ENCODE assay signal across 9 cellular contexts in the genomic region with DNA sequence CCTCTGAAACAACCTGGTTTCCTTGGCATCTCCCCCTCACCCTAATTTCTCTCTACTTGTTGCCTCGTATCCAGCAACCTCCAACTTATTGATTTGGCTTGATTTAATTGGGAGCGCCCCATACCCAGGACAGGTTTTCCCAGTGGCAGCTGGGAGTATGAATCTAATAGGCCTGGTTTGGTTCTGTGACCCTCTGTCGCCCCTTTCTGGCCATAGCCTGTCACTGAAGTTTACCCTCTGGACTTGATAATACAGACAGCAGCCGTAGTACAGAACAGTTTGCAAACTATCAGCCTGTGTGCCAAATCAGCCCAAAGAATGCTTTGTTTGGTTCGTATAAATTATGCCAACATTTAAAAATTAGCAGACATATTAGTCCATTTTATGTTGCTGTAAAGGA.
DNase-seq lines count a peak whose midpoint lies in the region; ATAC-seq, FAIRE-seq and TF ChIP-seq lines count a peak whose summit lies in the region.
"Had no signal": no experiment of that assay in that cellular context is flagged by ENCODE, and none has a peak within 500 bp of the region (broad histone marks: within the 10 kb centered on the region; RNA-seq: fewer than 3 reads in every experiment).

No MANE protein-coding gene starts in this region.

- H3K4me2 ChIP-seq in KMS-11 = no peak overlapping the region

- H3K27ac Mint-ChIP-seq in T-helper 17 cell = no peak overlapping the region

- H3K4me3 ChIP-seq in AG04450 (ENCODE audit: low read depth, low read length) = no peak overlapping the region
- no peak overlapping the region for H3K4me3 ChIP-seq in KMS-11 (IDR thresholded peaks at IDR 0.05; ENCODE audit: insufficient read depth, low read depth, low read length)
- H3K4me3 ChIP-seq: adrenal gland had no signal

- no peaks in the 10 kb centered on the region for H3K27me3 Mint-ChIP-seq in T-helper 17 cell

- H3K4me3 Mint-ChIP-seq in T-helper 17 cell = no peak overlapping the region

- peak; percentile 47 for ATAC-seq in GM19043 (IDR thresholded peaks at IDR 0.05; ENCODE audit: low read depth, unreplicated experiment)
- no peak for ATAC-seq in T-helper 17 cell

- H3K9ac ChIP-seq in KMS-11 = no peak overlapping the region

- no peaks in the 10 kb centered on the region for H3K4me1 ChIP-seq in KMS-11 (ENCODE audit: low read depth, poor library complexity, severe bottlenecking)
- H3K4me1 ChIP-seq: adrenal gland had no signal

- H3K27me3 ChIP-seq in AG04450 (ENCODE audit: control insufficient read depth, insufficient read depth, low read length) = no peaks in the 10 kb centered on the region
- no peaks in the 10 kb centered on the region for H3K27me3 ChIP-seq in KMS-11 (ENCODE audit: insufficient read depth, low read depth)
- H3K27me3 ChIP-seq: adrenal gland had no signal

- DNase-seq in AG04450 (ENCODE audit: low read depth, low spot score) (no peak), SW480 (ENCODE audit: low spot score) (peak; percentile 31), iris pigment epithelial cell (ENCODE audit: low read depth) (peak; percentile 5), T-helper 17 cell (no peak), RCC 7860 (ENCODE audit: low spot score) (no peak), NCI-H345 treated with DMSO at 0.1 percent for 48 hours (lab: John Stamatoyannopoulos, UW; ENCODE audit: unreplicated experiment) (no peak)

- peak; percentile 50 for TF ChIP-seq CTCF in AG04450 (IDR thresholded peaks at IDR 0.05; ENCODE audit: low read depth, low read length)
- TF ChIP-seq CTCF in KMS-11 (conservative IDR thresholded peaks at IDR 0.05; ENCODE audit: low read depth, low read length) = peak; percentile 48

- CTCF ChIA-PET in AG04450 (lab: Charles Lee) = interaction anchor here (1.1 to 2.6 kb wide), 4 partner anchors 16 to 409 kb away, joined by 3 to 22 read pairs (median 6); no protein-coding TSS in a partner anchor

- H3K79me2 ChIP-seq in KMS-11 (ENCODE audit: insufficient read depth, low read depth) = no peaks in the 10 kb centered on the region

- no peaks in the 10 kb centered on the region for H3K36me3 Mint-ChIP-seq in T-helper 17 cell (ENCODE audit: low read depth)

- H3K4me1 Mint-ChIP-seq in T-helper 17 cell = no peaks in the 10 kb centered on the region

- H3K9me3 ChIP-seq in AG04450 (ENCODE audit: control insufficient read depth, insufficient read depth, low read length) = no peaks in the 10 kb centered on the region
- H3K9me3 ChIP-seq in T-helper 17 cell (ENCODE audit: control insufficient read depth, low read length, poor library complexity, severe bottlenecking) = peaks cover 2% of the 10 kb centered on the region
- H3K9me3 ChIP-seq: adrenal gland had no signal

- H3K27ac ChIP-seq in AG04450 (ENCODE audit: low read depth, low read length) (no peak overlapping the region), KMS-11 (no peak overlapping the region)
- H3K27ac ChIP-seq: adrenal gland had no signal

- H2AFZ ChIP-seq in KMS-11 (ENCODE audit: low read depth) = no peak overlapping the region

- no peaks in the 10 kb centered on the region for H3K36me3 ChIP-seq in KMS-11 (ENCODE audit: insufficient read depth)
- H3K36me3 ChIP-seq: adrenal gland had no signal

- no peak for FAIRE-seq in RCC 7860 (lab: Jason Lieb, UNC)

- no peaks in the 10 kb centered on the region for H4K20me1 ChIP-seq in KMS-11 (ENCODE audit: insufficient read depth)

- POLR2A ChIA-PET in AG04450 (lab: Yijun Ruan, JAX) = no interaction called here

Comparison
In these comparisons a context has a peak if more than half of its experiments do, and no peak if none do; other contexts are left out.
1. DNase-seq: peak in SW480 (single experiment) and iris pigment epithelial cell (single experiment); none in AG04450 (single experiment), T-helper 17 cell (0 of 3), RCC 7860 (single experiment) and NCI-H345 treated with DMSO at 0.1 percent for 48 hours (single experiment).